Comparison of ENCODE assay signal across 16 cellular contexts in the genomic region with DNA sequence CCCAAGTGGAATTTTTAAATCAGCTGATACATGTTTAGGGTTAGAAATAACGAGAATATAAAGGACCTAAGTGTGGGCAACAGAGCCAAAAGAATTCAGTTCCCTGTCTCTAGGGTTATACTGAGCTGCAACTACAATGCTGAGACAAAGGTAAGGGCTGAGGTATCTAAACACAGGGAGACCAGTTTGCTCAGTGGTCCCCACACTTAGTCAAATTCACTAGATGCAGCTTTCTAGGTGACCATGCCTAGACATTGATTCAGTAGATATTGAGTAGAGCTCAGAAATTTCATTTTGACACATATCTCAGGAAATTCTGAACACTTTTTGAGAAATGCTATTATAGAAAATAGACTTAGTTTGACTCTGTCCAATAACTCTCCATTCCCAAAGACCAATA.
DNase-seq lines count a peak whose midpoint lies in the region; ATAC-seq and TF ChIP-seq lines count a peak whose summit lies in the region.
"Had no signal": no experiment of that assay in that cellular context is flagged by ENCODE, and none has a peak within 500 bp of the region (broad histone marks: within the 10 kb centered on the region; RNA-seq: fewer than 3 reads in every experiment).

No MANE protein-coding gene starts in this region.

- no peaks in the 10 kb centered on the region for H3K27me3 Mint-ChIP-seq in activated T-cell treated with anti-CD3 and anti-CD28 coated beads, Interleukin-2, amount 50 U/mL, for 24 hours
- no peaks in the 10 kb centered on the region for H3K27me3 Mint-ChIP-seq in activated CD8-positive, alpha-beta T cell treated with anti-CD3 and anti-CD28 coated beads for 36 hours
- H3K27me3 Mint-ChIP-seq in immature natural killer cell (ENCODE audit: low read depth in 3 of 3) = peaks cover 0 to 2% (median 0%) of the 10 kb centered on the region in 3 donors
- H3K27me3 Mint-ChIP-seq: B cell had no signal

- no peak for DNase-seq in activated T-cell treated with anti-CD3 and anti-CD28 coated beads, Interleukin-2, amount 50 U/mL, for 24 hours
- DNase-seq in activated T-cell treated with anti-CD3 and anti-CD28 coated beads, Interleukin-2, amount 50 U/mL, for 1 hour = no peak
- no peak for DNase-seq in activated CD8-positive, alpha-beta T cell treated with anti-CD3 and anti-CD28 coated beads for 36 hours
- DNase-seq in immature natural killer cell = no peak
- no peak for DNase-seq in HPDE6-E6E7 (ENCODE audit: extremely low spot score)
- DNase-seq: DMS79, NCI-H1694, NCI-H2081 treated with DMSO at 0.1 percent for 48 hours, NCI-H446 treated with DMSO at 0.1 percent for 48 hours, NCI-H526 treated with DMSO at 0.1 percent for 48 hours, OCI-M1 had no signal

- no peak for TF ChIP-seq CTCF in activated CD8-positive, alpha-beta T cell treated with anti-CD3 and anti-CD28 coated beads for 36 hours (IDR thresholded peaks at IDR 0.05)

- intact Hi-C loops in activated CD8-positive, alpha-beta T cell treated with anti-CD3 and anti-CD28 coated beads for 36 hours (cut with micrococcal nuclease) = loop anchor here (10.0 kb wide), 1 partner anchor 81 kb away; a partner anchor contains a TSS

- POLR2A ChIA-PET in activated CD8-positive, alpha-beta T cell treated with anti-CD3 and anti-CD28 coated beads for 36 hours (lab: Charles Lee) = no interaction called here

- peak overlapping the region; percentile 50 for H3K27ac Mint-ChIP-seq in activated T-cell treated with anti-CD3 and anti-CD28 coated beads, Interleukin-2, amount 50 U/mL, for 24 hours
- H3K27ac Mint-ChIP-seq in activated CD8-positive, alpha-beta T cell treated with anti-CD3 and anti-CD28 coated beads for 36 hours = peak overlapping the region; percentile 43
- peak overlapping the region; percentile 22 to 87 (median 74) for H3K27ac Mint-ChIP-seq in immature natural killer cell
- H3K27ac Mint-ChIP-seq: B cell had no signal

- H3K4me3 Mint-ChIP-seq in activated T-cell treated with anti-CD3 and anti-CD28 coated beads, Interleukin-2, amount 50 U/mL, for 24 hours = no peak overlapping the region
- no peak overlapping the region for H3K4me3 Mint-ChIP-seq in activated CD8-positive, alpha-beta T cell treated with anti-CD3 and anti-CD28 coated beads for 36 hours
- peak overlapping the region; percentile 56 to 81 (median 69) for H3K4me3 Mint-ChIP-seq in immature natural killer cell
- H3K4me3 Mint-ChIP-seq: B cell had no signal

- CTCF ChIA-PET in activated CD8-positive, alpha-beta T cell treated with anti-CD3 and anti-CD28 coated beads for 36 hours (lab: Charles Lee) = interaction anchor here (1.2 to 1.7 kb wide), 2 partner anchors 37 to 172 kb away, joined by 3 to 7 read pairs; no protein-coding TSS in a partner anchor

- H3K9me3 Mint-ChIP-seq in activated T-cell treated with anti-CD3 and anti-CD28 coated beads, Interleukin-2, amount 50 U/mL, for 24 hours = no peaks in the 10 kb centered on the region
- H3K9me3 Mint-ChIP-seq in activated CD8-positive, alpha-beta T cell treated with anti-CD3 and anti-CD28 coated beads for 36 hours = no peaks in the 10 kb centered on the region
- no peaks in the 10 kb centered on the region for H3K9me3 Mint-ChIP-seq in immature natural killer cell

- no peak for ATAC-seq in activated CD8-positive, alpha-beta T cell treated with anti-CD3 and anti-CD28 coated beads for 36 hours
- ATAC-seq in GM21423 (IDR thresholded peaks at IDR 0.05; ENCODE audit: unreplicated experiment) (no peak), GM19397 (IDR thresholded peaks at IDR 0.05; ENCODE audit: unreplicated experiment) (no peak)
- ATAC-seq: A549, Right ventricle myocardium inferior had no signal

- no peaks in the 10 kb centered on the region for H3K36me3 Mint-ChIP-seq in activated T-cell treated with anti-CD3 and anti-CD28 coated beads, Interleukin-2, amount 50 U/mL, for 24 hours (ENCODE audit: low read depth)
- no peaks in the 10 kb centered on the region for H3K36me3 Mint-ChIP-seq in activated CD8-positive, alpha-beta T cell treated with anti-CD3 and anti-CD28 coated beads for 36 hours (ENCODE audit: low read depth)
- H3K36me3 Mint-ChIP-seq in immature natural killer cell = peaks cover 2 to 10% (median 8%) of the 10 kb centered on the region in 3 donors

- peaks cover 20% of the 10 kb centered on the region for H3K4me1 Mint-ChIP-seq in activated T-cell treated with anti-CD3 and anti-CD28 coated beads, Interleukin-2, amount 50 U/mL, for 24 hours (ENCODE audit: low read depth)
- peaks cover 8% of the 10 kb centered on the region for H3K4me1 Mint-ChIP-seq in activated CD8-positive, alpha-beta T cell treated with anti-CD3 and anti-CD28 coated beads for 36 hours (ENCODE audit: low read depth)
- peaks cover 84 to 96% of the 10 kb centered on the region in 2 donors for H3K4me1 Mint-ChIP-seq in immature natural killer cell
- H3K4me1 Mint-ChIP-seq: B cell had no signal

Comparison
In these comparisons a context has a peak if more than half of its experiments do, and no peak if none do; other contexts are left out.
1. H3K4me3 Mint-ChIP-seq: peak in immature natural killer cell (5 of 5); none in activated T-cell treated with anti-CD3 and anti-CD28 coated beads, Interleukin-2, amount 50 U/mL, for 24 hours (single experiment) and activated CD8-positive, alpha-beta T cell treated with anti-CD3 and anti-CD28 coated beads for 36 hours (single experiment).
2. Peak in every context shown above with its lines, with median percentiles within 50 percentile points of each other: H3K27ac Mint-ChIP-seq.